In the genomic region with DNA sequence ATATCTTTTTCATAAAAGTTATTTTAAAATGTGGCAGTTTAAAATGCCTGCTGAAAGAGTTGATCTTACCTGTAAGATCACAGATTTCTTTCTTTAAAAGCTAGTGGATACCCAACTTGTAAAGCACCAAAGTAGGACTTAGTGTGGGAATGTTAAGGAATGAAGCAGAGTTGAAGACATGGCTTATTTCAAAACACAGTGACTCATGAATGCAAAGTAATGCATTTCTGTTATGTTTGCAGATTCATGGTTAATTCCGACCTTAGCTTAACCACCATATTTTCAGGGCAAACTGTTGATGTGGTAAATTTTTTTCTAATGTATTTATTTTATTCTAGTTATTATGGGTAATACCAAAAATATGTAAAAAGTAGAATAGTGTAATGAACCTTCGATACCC, we compare ENCODE assay signal across 19 cellular contexts.
DNase-seq lines count a peak whose midpoint lies in the region; ATAC-seq and TF ChIP-seq lines count a peak whose summit lies in the region.
"Had no signal": no experiment of that assay in that cellular context is flagged by ENCODE, and none has a peak within 500 bp of the region (broad histone marks: within the 10 kb centered on the region; RNA-seq: fewer than 3 reads in every experiment).

No MANE protein-coding gene starts in this region.

- POLR2A ChIA-PET in MCF 10A (lab: Yijun Ruan, JAX), result interaction anchor here (0.6 to 3.3 kb wide), 35 partner anchors 10 to 482 kb away, joined by 3 to 51 read pairs (median 5); partner anchors contain the start of gene FOSL2

- H3K36me3 Mint-ChIP-seq in MCF 10A (ENCODE audit: insufficient read depth, unreplicated experiment), result peaks cover 7% of the 10 kb centered on the region

- in situ Hi-C loops in mammary epithelial cell (cut with MboI; ENCODE audit: low sequenced_read_pairs in 2 of 2), result loop anchor here in 1 of 2 donors (10.0 kb wide), 1 partner anchor 209 kb away; the partner anchor contains the start of gene FOSL2

- H3K9ac ChIP-seq in mammary epithelial cell (ENCODE audit: insufficient read depth, low read length), result peak overlapping the region; percentile 61

- WGBS in mammary epithelial cell (ENCODE audit: low coverage, missing lambda C conversion rate), result 73% methylated on average over 2 of the region's 2 CpGs

- DNase-seq in MCF 10A (ENCODE audit: unreplicated experiment) (peak; percentile 55), breast epithelium (ENCODE audit: low spot score in 2 of 2) (no peak), mammary epithelial cell (peak; percentile 70), hepatic stellate cell (ENCODE audit: low spot score) (peak; percentile 44), H4 (ENCODE audit: low spot score) (no peak), left ventricle myocardium inferior (no peak), caudate nucleus (lab: John Stamatoyannopoulos, UW) (no peak)
- DNase-seq: adrenal gland, dermis blood vessel endothelial cell, erythroblast, left colon, NCI-H1694, NCI-H510A, SHP77 had no signal

- no peaks in the 10 kb centered on the region for H4K20me1 ChIP-seq in mammary epithelial cell (ENCODE audit: insufficient read depth, low read length)

- H3K4me1 ChIP-seq in breast epithelium (no peaks in the 10 kb centered on the region), mammary epithelial cell (ENCODE audit: insufficient read depth, low read length) (peaks cover 17% of the 10 kb centered on the region), left ventricle myocardium inferior (no peaks in the 10 kb centered on the region)
- H3K4me1 ChIP-seq: adrenal gland, tibial nerve had no signal

- H3K79me2 ChIP-seq in mammary epithelial cell (ENCODE audit: insufficient read depth, low read length), result no peaks in the 10 kb centered on the region

- no peaks in the 10 kb centered on the region for H3K36me3 ChIP-seq in breast epithelium
- no peaks in the 10 kb centered on the region for H3K36me3 ChIP-seq in mammary epithelial cell (ENCODE audit: insufficient read depth, low read length)
- no peaks in the 10 kb centered on the region for H3K36me3 ChIP-seq in left ventricle myocardium inferior
- H3K36me3 ChIP-seq: adrenal gland, tibial nerve had no signal

- no peak overlapping the region for H2AFZ ChIP-seq in mammary epithelial cell (ENCODE audit: low read depth, low read length)
- H2AFZ ChIP-seq: GM23338 had no signal

- H3K27me3 Mint-ChIP-seq in MCF 10A (ENCODE audit: insufficient read depth, unreplicated experiment), result no peaks in the 10 kb centered on the region
- H3K27me3 Mint-ChIP-seq: activated T-helper 17 cell treated with anti-CD3 and anti-CD28 coated beads, Interleukin-2, amount 50 U/mL, for 72 hours had no signal

- intact Hi-C loops in MCF 10A (cut with micrococcal nuclease) (no loop called here), breast epithelium (cut with DNase I; ENCODE audit: low total_unique reads) (no loop called here), mammary epithelial cell (cut with micrococcal nuclease) (no loop called here), left ventricle myocardium inferior (cut with micrococcal nuclease) (no loop called here)

- BruUV-seq in MCF 10A (replicated peaks; lab: Mats Ljungman, UMichigan) (no TSS peak), mammary epithelial cell (replicated peaks; lab: Mats Ljungman, UMichigan) (no TSS peak)

- H3K9me3 Mint-ChIP-seq in MCF 10A (ENCODE audit: unreplicated experiment), result peaks cover 7% of the 10 kb centered on the region
- H3K9me3 Mint-ChIP-seq: activated T-helper 17 cell treated with anti-CD3 and anti-CD28 coated beads, Interleukin-2, amount 50 U/mL, for 72 hours; GM23338 had no signal

- H3K4me3 ChIP-seq in breast epithelium, result no peak overlapping the region
- H3K4me3 ChIP-seq in mammary epithelial cell (replicated peaks in 1 of 3; ENCODE audit: insufficient read depth in 1 of 3, low read depth in 2 of 3, low read length in 3 of 3), result no peak overlapping the region
- no peak overlapping the region for H3K4me3 ChIP-seq in left ventricle myocardium inferior
- H3K4me3 ChIP-seq: adrenal gland, GM23338, tibial nerve had no signal

- no peak for TF ChIP-seq CTCF in MCF 10A (IDR thresholded peaks at IDR 0.05; ENCODE audit: unreplicated experiment)
- TF ChIP-seq CTCF in breast epithelium (IDR thresholded peaks at IDR 0.05), result no peak
- TF ChIP-seq CTCF in mammary epithelial cell (conservative IDR thresholded peaks at IDR 0.05 in 1 of 2, IDR thresholded peaks at IDR 0.05 in 1 of 2; ENCODE audit: extremely low read depth in 1 of 2, insufficient read depth in 1 of 2, low read depth in 1 of 2, low read length in 2 of 2), result no peak
- no peak for TF ChIP-seq CTCF in left ventricle myocardium inferior (IDR thresholded peaks at IDR 0.05; ENCODE audit: borderline replicate concordance)

- H3K27ac Mint-ChIP-seq in MCF 10A (ENCODE audit: low read depth, unreplicated experiment), result peak overlapping the region; percentile 94
- H3K27ac Mint-ChIP-seq: activated T-helper 17 cell treated with anti-CD3 and anti-CD28 coated beads, Interleukin-2, amount 50 U/mL, for 72 hours; GM23338 had no signal

- H3K27me3 ChIP-seq in breast epithelium, result no peaks in the 10 kb centered on the region
- no peaks in the 10 kb centered on the region for H3K27me3 ChIP-seq in mammary epithelial cell (ENCODE audit: insufficient read depth, low read length)
- H3K27me3 ChIP-seq in left ventricle myocardium inferior (ENCODE audit: low read depth), result no peaks in the 10 kb centered on the region
- H3K27me3 ChIP-seq: adrenal gland, tibial nerve had no signal

- no peak for TF ChIP-seq POLR2A in breast epithelium (IDR thresholded peaks at IDR 0.05)

- H3K27ac ChIP-seq in breast epithelium (no peak overlapping the region), mammary epithelial cell (ENCODE audit: insufficient read depth, low read depth, low read length) (peak overlapping the region; percentile 93), left ventricle myocardium inferior (replicated peaks) (no peak overlapping the region), caudate nucleus (ENCODE audit: low read depth, low read length) (no peak overlapping the region)
- H3K27ac ChIP-seq: 22Rv1, adrenal gland, tibial nerve had no signal

- peaks cover 16% of the 10 kb centered on the region for H3K4me1 Mint-ChIP-seq in MCF 10A (ENCODE audit: insufficient read depth, unreplicated experiment)
- H3K4me1 Mint-ChIP-seq: activated T-helper 17 cell treated with anti-CD3 and anti-CD28 coated beads, Interleukin-2, amount 50 U/mL, for 72 hours; GM23338 had no signal

- peak overlapping the region; percentile 14 for H3K4me2 ChIP-seq in mammary epithelial cell (ENCODE audit: insufficient read depth, low read depth, low read length)
- H3K4me2 ChIP-seq: GM23338 had no signal

- CTCF ChIA-PET in MCF 10A (lab: Yijun Ruan, JAX), result interaction anchor here (1.5 kb wide), 1 partner anchor 12 kb away, joined by 3 read pairs; no protein-coding TSS in a partner anchor
- CTCF ChIA-PET in mammary epithelial cell (lab: Charles Lee; ENCODE audit: low non-redundant PET), result no interaction called here

- no peak overlapping the region for H3K4me3 Mint-ChIP-seq in MCF 10A (ENCODE audit: unreplicated experiment)
- H3K4me3 Mint-ChIP-seq: activated T-helper 17 cell treated with anti-CD3 and anti-CD28 coated beads, Interleukin-2, amount 50 U/mL, for 72 hours; GM23338 had no signal

- dilution Hi-C loops in mammary epithelial cell (cut with HindIII; ENCODE audit: low sequenced_read_pairs), result no loop called here

- no peaks in the 10 kb centered on the region for H3K9me3 ChIP-seq in breast epithelium
- no peaks in the 10 kb centered on the region for H3K9me3 ChIP-seq in mammary epithelial cell (replicated peaks; ENCODE audit: insufficient read depth, low read length)
- no peaks in the 10 kb centered on the region for H3K9me3 ChIP-seq in left ventricle myocardium inferior (replicated peaks)
- H3K9me3 ChIP-seq: adrenal gland, tibial nerve had no signal

- no peak for ATAC-seq in HG03439 (IDR thresholded peaks at IDR 0.05; ENCODE audit: unreplicated experiment)
- ATAC-seq: activated T-helper 17 cell treated with anti-CD3 and anti-CD28 coated beads, Interleukin-2, amount 50 U/mL, for 72 hours; GM23338; left colon had no signal

Comparison
In these comparisons a context has a peak if more than half of its experiments do, and no peak if none do; other contexts are left out.
1. DNase-seq: peak in MCF 10A (single experiment), mammary epithelial cell (single experiment) and hepatic stellate cell (single experiment); none in breast epithelium (0 of 2), H4 (single experiment), left ventricle myocardium inferior (single experiment) and caudate nucleus (0 of 61).